ENCODE assay signal across 1 cellular context in genomic region chr2:176934131-176934530, GRCh38.
TF ChIP-seq lines count a peak whose summit lies in the region.

No MANE protein-coding gene starts in this region.

TF ChIP-seq in K562, 482 proteins besides CTCF, POLR2A, EP300 and RAD21 (continued from another document):
- TF ChIP-seq TFE3 (CRISPR knock-in tag; IDR thresholded peaks at IDR 0.05) (no peak), CHD4 (IDR thresholded peaks at IDR 0.05; ENCODE audit: insufficient read depth, insufficient replicate concordance, low read depth, low read length, poor library complexity, severe bottlenecking) (no peak), POLR2B (IDR thresholded peaks at IDR 0.05; ENCODE audit: low read depth, partially characterized antibody) (no peak), ARNT (IDR thresholded peaks at IDR 0.05) (no peak), CEBPB (tag; IDR thresholded peaks at IDR 0.05) (peak; percentile 89), CTCFL (IDR thresholded peaks at IDR 0.05; ENCODE audit: borderline replicate concordance, insufficient read depth, low read depth, low read length, poor library complexity, severe bottlenecking) (no peak), ELF4 (CRISPR knock-in tag; IDR thresholded peaks at IDR 0.05) (no peak), USF2 (CRISPR knock-in tag; IDR thresholded peaks at IDR 0.05) (peak; percentile 92), COPS2 (conservative IDR thresholded peaks at IDR 0.05) (no peak), ZNF785 (CRISPR knock-in tag; IDR thresholded peaks at IDR 0.05) (no peak), ZNF586 (CRISPR knock-in tag; conservative IDR thresholded peaks at IDR 0.05) (no peak), FOXA1 (IDR thresholded peaks at IDR 0.05; ENCODE audit: borderline replicate concordance) (no peak), PHF20 (IDR thresholded peaks at IDR 0.05; ENCODE audit: partially characterized antibody) (no peak), RAD51 (IDR thresholded peaks at IDR 0.05; ENCODE audit: borderline replicate concordance, low read depth) (peak; percentile 80), FUS (optimal IDR thresholded peaks at IDR 0.05; ENCODE audit: low read depth, low read length) (no peak), FOXJ2 (tag; IDR thresholded peaks at IDR 0.05) (no peak), MGA (IDR thresholded peaks at IDR 0.05) (peak; percentile 34; the same call in 1 of the 2 replicates), NFE2 (IDR thresholded peaks at IDR 0.05; ENCODE audit: low read depth) (peak; percentile 60), ETS1 (conservative IDR thresholded peaks at IDR 0.05; ENCODE audit: control insufficient read depth, low read depth, low read length) (no peak), RBM25 (IDR thresholded peaks at IDR 0.05; ENCODE audit: low read depth, low read length, severe bottlenecking) (peak; percentile 15), MBD1 (CRISPR knock-in tag; IDR thresholded peaks at IDR 0.05) (no peak), PPARD (CRISPR knock-in tag; IDR thresholded peaks at IDR 0.05) (no peak), ZKSCAN3 (CRISPR knock-in tag; IDR thresholded peaks at IDR 0.05) (no peak), TBL1XR1 (IDR thresholded peaks at IDR 0.05; ENCODE audit: low read length in 2 of 2) (0 out of 4 replicates have a peak, but pooled peaks of 1 of the 2 experiments have one; percentile 17), CEBPG (CRISPR knock-in tag; IDR thresholded peaks at IDR 0.05) (no peak; the same call in 1 of the 2 replicates), CEBPG (tag; conservative IDR thresholded peaks at IDR 0.05 in 1 of 2, IDR thresholded peaks at IDR 0.05 in 1 of 2) (peak; percentile 60 to 76; a peak in 3 of 4 replicates), NFIX (CRISPR knock-in tag; IDR thresholded peaks at IDR 0.05; ENCODE audit: low read depth) (no peak), HOXB6 (CRISPR knock-in tag; IDR thresholded peaks at IDR 0.05; ENCODE audit: borderline replicate concordance) (no peak), POLR3A (IDR thresholded peaks at IDR 0.05; ENCODE audit: borderline replicate concordance, extremely low read depth, insufficient read depth, insufficient read length) (no peak), GTF2B (IDR thresholded peaks at IDR 0.05; ENCODE audit: extremely low read depth, insufficient read length) (no peak), MLX (CRISPR knock-in tag; conservative IDR thresholded peaks at IDR 0.05) (no peak), L3MBTL2 (IDR thresholded peaks at IDR 0.05) (peak; percentile 72), MECOM (CRISPR knock-in tag; IDR thresholded peaks at IDR 0.05) (no peak), CTBP1 (IDR thresholded peaks at IDR 0.05; ENCODE audit: borderline replicate concordance) (peak; percentile 46; the same call in 1 of the 2 replicates), ZNF644 (tag; IDR thresholded peaks at IDR 0.05; ENCODE audit: low read depth) (no peak), CBX3 (IDR thresholded peaks at IDR 0.05; ENCODE audit: borderline replicate concordance in 1 of 2, low read length in 2 of 2) (no peak), RBM15 (IDR thresholded peaks at IDR 0.05; ENCODE audit: insufficient read depth, low read length) (no peak), SMC3 (conservative IDR thresholded peaks at IDR 0.05; ENCODE audit: insufficient read depth, low read depth, low read length) (no peak), ZFPM2 (CRISPR knock-in tag; IDR thresholded peaks at IDR 0.05) (no peak)
